17 cellular contexts compared by ENCODE assay signal in genomic region chr7:38283809-38284208, GRCh38.
A peak's percentile ranks its signal among the peaks of the same experiment; 100 is the strongest.
DNase-seq lines count a peak whose midpoint lies in the region; ATAC-seq, FAIRE-seq and TF ChIP-seq lines count a peak whose summit lies in the region.
"Had no signal": no experiment of that assay in that cellular context is flagged by ENCODE, and none has a peak within 500 bp of the region (broad histone marks: within the 10 kb centered on the region; RNA-seq: fewer than 3 reads in every experiment).

No MANE protein-coding gene starts in this region.

- peak; percentile 54 for DNase-seq in NCI-H2171 treated with DMSO at 0.1 percent for 48 hours (lab: John Stamatoyannopoulos, UW)
- no peak for DNase-seq in NCI-H2171 (lab: John Stamatoyannopoulos, UW)
- DNase-seq in GM12892 (ENCODE audit: insufficient read length): no peak
- no peak for DNase-seq in natural killer cell treated with Interleukin-12 subunit alpha and Interleukin-12 subunit beta and Interleukin-15 and Interleukin-18, amount 100 ng/mL, for 72 hours (ENCODE audit: low spot score)
- no peak for DNase-seq in amygdala (lab: John Stamatoyannopoulos, UW)
- DNase-seq in NCI-H2227 (lab: John Stamatoyannopoulos, UW; ENCODE audit: unreplicated experiment): no peak
- DNase-seq: DMS79 treated with DMSO at 0.1 percent for 48 hours, GOT3, NCI-H1436, NCI-H2029, NCI-H2227 treated with DMSO at 0.1 percent for 48 hours, NCI-H526, Peyer's patch had no signal

- TF ChIP-seq CTCF in VCaP (conservative IDR thresholded peaks at IDR 0.05): no peak

- no peaks in the 10 kb centered on the region for H3K27me3 Mint-ChIP-seq in natural killer cell treated with Interleukin-12 subunit alpha and Interleukin-12 subunit beta and Interleukin-15 and Interleukin-18, amount 100 ng/mL, for 72 hours

- H3K36me3 Mint-ChIP-seq in natural killer cell treated with Interleukin-12 subunit alpha and Interleukin-12 subunit beta and Interleukin-15 and Interleukin-18, amount 100 ng/mL, for 72 hours: no peaks in the 10 kb centered on the region

- peak overlapping the region; percentile 86 to 100 for H3K27ac Mint-ChIP-seq in natural killer cell treated with Interleukin-12 subunit alpha and Interleukin-12 subunit beta and Interleukin-15 and Interleukin-18, amount 100 ng/mL, for 72 hours
- H3K27ac Mint-ChIP-seq: T-helper 1 cell treated with Interleukin-12 subunit alpha and Interleukin-12 subunit beta and Interleukin-4 antibody, amounts not matched to agents 30 μg/mL and 1 μg/mL, for 36 hours had no signal

- H3K4me3 Mint-ChIP-seq in natural killer cell treated with Interleukin-12 subunit alpha and Interleukin-12 subunit beta and Interleukin-15 and Interleukin-18, amount 100 ng/mL, for 72 hours: peak overlapping the region; percentile 54
- H3K4me3 Mint-ChIP-seq: T-helper 1 cell treated with Interleukin-12 subunit alpha and Interleukin-12 subunit beta and Interleukin-4 antibody, amounts not matched to agents 30 μg/mL and 1 μg/mL, for 36 hours had no signal

- peak in 1 of 2 donors; percentile 4 for ATAC-seq in natural killer cell treated with Interleukin-12 subunit alpha and Interleukin-12 subunit beta and Interleukin-15 and Interleukin-18, amount 100 ng/mL, for 72 hours
- ATAC-seq in HG02798 (IDR thresholded peaks at IDR 0.05; ENCODE audit: poor library complexity, unreplicated experiment): no peak
- ATAC-seq: Right ventricle myocardium inferior had no signal

- no peaks in the 10 kb centered on the region for H3K9me3 Mint-ChIP-seq in natural killer cell treated with Interleukin-12 subunit alpha and Interleukin-12 subunit beta and Interleukin-15 and Interleukin-18, amount 100 ng/mL, for 72 hours
- H3K9me3 Mint-ChIP-seq: T-helper 1 cell treated with Interleukin-12 subunit alpha and Interleukin-12 subunit beta and Interleukin-4 antibody, amounts not matched to agents 30 μg/mL and 1 μg/mL, for 36 hours had no signal

- peaks cover 55 to 62% of the 10 kb centered on the region in 2 donors for H3K4me1 Mint-ChIP-seq in natural killer cell treated with Interleukin-12 subunit alpha and Interleukin-12 subunit beta and Interleukin-15 and Interleukin-18, amount 100 ng/mL, for 72 hours (ENCODE audit: low read depth in 2 of 2)

- FAIRE-seq in GM12892 (lab: Jason Lieb, UNC): peak; percentile 40

- TF ChIP-seq POLR2A in GM12892 (IDR thresholded peaks at IDR 0.05; ENCODE audit: low read depth, low read length): no peak

- H3K27ac ChIP-seq in VCaP: peak overlapping the region; percentile 34
- H3K27ac ChIP-seq: Peyer's patch had no signal
